Comparison of ENCODE assay signal across 1 cellular context in genomic region chr12:76144253-76144564, GRCh38.
TF ChIP-seq lines count a peak whose summit lies in the region.

No MANE protein-coding gene starts in this region.

TF ChIP-seq in HEK293, 187 proteins besides CTCF, POLR2A, EP300 and RAD21 (continued from another document and continues in another):
- TF ChIP-seq PRDM6 (tag by site-specific recombination; IDR thresholded peaks at IDR 0.05) (no peak), ZBTB49 (tag by site-specific recombination; IDR thresholded peaks at IDR 0.05; ENCODE audit: low read depth) (no peak), ZNF423 (tag by site-specific recombination; IDR thresholded peaks at IDR 0.05) (no peak), ZNF510 (tag by site-specific recombination; IDR thresholded peaks at IDR 0.05; ENCODE audit: insufficient replicate concordance) (no peak), ZSCAN4 (tag by site-specific recombination; IDR thresholded peaks at IDR 0.05) (0 out of 2 replicates have a peak, but pooled peaks have one; percentile 58), ZNF155 (tag by site-specific recombination; IDR thresholded peaks at IDR 0.05) (no peak), ZNF214 (tag by site-specific recombination; IDR thresholded peaks at IDR 0.05; ENCODE audit: borderline replicate concordance) (no peak), ZNF558 (tag by site-specific recombination; IDR thresholded peaks at IDR 0.05) (0 out of 2 replicates have a peak, but pooled peaks have one; percentile 21), HIC1 (tag by site-specific recombination; IDR thresholded peaks at IDR 0.05) (no peak), ZNF837 (tag by site-specific recombination; IDR thresholded peaks at IDR 0.05) (no peak), ZNF549 (tag by site-specific recombination; IDR thresholded peaks at IDR 0.05) (no peak), ZNF341 (tag by site-specific recombination; IDR thresholded peaks at IDR 0.05; ENCODE audit: low read depth) (no peak), ZSCAN16 (tag by site-specific recombination; IDR thresholded peaks at IDR 0.05) (no peak), ZNF169 (tag by site-specific recombination; IDR thresholded peaks at IDR 0.05) (no peak), ZBTB48 (tag by site-specific recombination; IDR thresholded peaks at IDR 0.05) (peak; percentile 97), ZNF221 (tag by site-specific recombination; IDR thresholded peaks at IDR 0.05; ENCODE audit: borderline replicate concordance) (no peak), ZNF302 (tag by site-specific recombination; IDR thresholded peaks at IDR 0.05; ENCODE audit: low read depth) (no peak), TCF7L2 (IDR thresholded peaks at IDR 0.05; ENCODE audit: borderline replicate concordance, low read depth, low read length) (no peak), MEIS1 (CRISPR knock-in tag; IDR thresholded peaks at IDR 0.05; ENCODE audit: borderline replicate concordance) (no peak), ZNF416 (tag by site-specific recombination; IDR thresholded peaks at IDR 0.05) (0 out of 2 replicates have a peak, but pooled peaks have one; percentile 44), ZNF529 (tag by site-specific recombination; IDR thresholded peaks at IDR 0.05; ENCODE audit: insufficient replicate concordance) (no peak), ZNF394 (tag by site-specific recombination; IDR thresholded peaks at IDR 0.05; ENCODE audit: borderline replicate concordance) (no peak), PBX3 (CRISPR knock-in tag; IDR thresholded peaks at IDR 0.05) (no peak), REPIN1 (tag by site-specific recombination; IDR thresholded peaks at IDR 0.05; ENCODE audit: low read depth) (no peak), PRDM10 (tag by site-specific recombination; IDR thresholded peaks at IDR 0.05) (no peak), ZNF692 (tag by site-specific recombination; IDR thresholded peaks at IDR 0.05) (peak; percentile 81; the same call in 1 of the 2 replicates), ZNF571 (tag by site-specific recombination; IDR thresholded peaks at IDR 0.05) (no peak), ZNF292 (tag by site-specific recombination; IDR thresholded peaks at IDR 0.05; ENCODE audit: borderline replicate concordance, low read depth) (no peak), ZNF704 (tag by site-specific recombination; IDR thresholded peaks at IDR 0.05) (no peak), ZFP41 (tag by site-specific recombination; IDR thresholded peaks at IDR 0.05; ENCODE audit: borderline replicate concordance) (no peak), KLF9 (tag by site-specific recombination; IDR thresholded peaks at IDR 0.05; ENCODE audit: low read depth) (peak; percentile 65), ZNF311 (tag by site-specific recombination; IDR thresholded peaks at IDR 0.05; ENCODE audit: borderline replicate concordance) (no peak), ATF2 (tag by site-specific recombination; IDR thresholded peaks at IDR 0.05; ENCODE audit: low read depth) (no peak), IKZF3 (tag by site-specific recombination; IDR thresholded peaks at IDR 0.05) (no peak), SETDB1 (IDR thresholded peaks at IDR 0.05; ENCODE audit: insufficient read length, low read length) (no peak), ZNF560 (tag by site-specific recombination; IDR thresholded peaks at IDR 0.05; ENCODE audit: borderline replicate concordance) (no peak), KLF7 (tag by site-specific recombination; IDR thresholded peaks at IDR 0.05; ENCODE audit: borderline replicate concordance) (no peak), ZEB2 (tag by site-specific recombination; IDR thresholded peaks at IDR 0.05) (no peak), OVOL3 (tag by site-specific recombination; IDR thresholded peaks at IDR 0.05) (no peak), ZNF610 (tag by site-specific recombination; IDR thresholded peaks at IDR 0.05; ENCODE audit: borderline replicate concordance) (no peak), ZNF274 (IDR thresholded peaks at IDR 0.05; ENCODE audit: low read length) (no peak), ZNF274 (tag by site-specific recombination; IDR thresholded peaks at IDR 0.05; ENCODE audit: borderline replicate concordance) (no peak), ZSCAN18 (tag by site-specific recombination; IDR thresholded peaks at IDR 0.05) (no peak), OSR2 (tag by site-specific recombination; IDR thresholded peaks at IDR 0.05) (no peak), GLI4 (tag by site-specific recombination; IDR thresholded peaks at IDR 0.05) (no peak), ZNF202 (tag by site-specific recombination; IDR thresholded peaks at IDR 0.05; ENCODE audit: borderline replicate concordance) (no peak), ZNF16 (tag by site-specific recombination; IDR thresholded peaks at IDR 0.05; ENCODE audit: low read depth) (no peak), ZBTB17 (tag by site-specific recombination; IDR thresholded peaks at IDR 0.05) (no peak)
